Comparison of ENCODE assay signal across 33 cellular contexts in genomic region chr1:10819198-10819901, GRCh38. TPM values are rescaled to one million over a fixed set of nuclear protein-coding genes. Genes with fewer than 3 reads are reported as not detected.
DNase-seq lines count a peak whose midpoint lies in the region; ATAC-seq and TF ChIP-seq lines count a peak whose summit lies in the region.
"Had no signal": no experiment of that assay in that cellular context is flagged by ENCODE, and none has a peak within 500 bp of the region (broad histone marks: within the 10 kb centered on the region; RNA-seq: fewer than 3 reads in every experiment).

No MANE protein-coding gene starts in this region.

- H3K27ac ChIP-seq in cardiac muscle cell (peak overlapping the region; percentile 99), RWPE2 (ENCODE audit: poor library complexity, severe bottlenecking) (peak overlapping the region; percentile 5), esophagus squamous epithelium (peak overlapping the region; percentile 49 to 77 (median 68)), transverse colon (peak overlapping the region; percentile 61 to 77 (median 67))
- H3K27ac ChIP-seq: gastrocnemius medialis, left lung, ovary, SJCRH30 had no signal

- TF ChIP-seq EP300 in transverse colon (IDR thresholded peaks at IDR 0.05; ENCODE audit: low read depth) = no peak

- H3K9me3 ChIP-seq in cardiac muscle cell (ENCODE audit: low read depth) (no peaks in the 10 kb centered on the region), RWPE2 (ENCODE audit: severe bottlenecking) (no peaks in the 10 kb centered on the region), esophagus squamous epithelium (no peaks in the 10 kb centered on the region), transverse colon (no peaks in the 10 kb centered on the region)
- H3K9me3 ChIP-seq: gastrocnemius medialis, left lung, ovary, SJCRH30 had no signal

- DNase-seq in cardiac muscle cell (ENCODE audit: low read depth in 1 of 2, low spot score in 1 of 2) = no peak
- DNase-seq in cardiac septum (ENCODE audit: low spot score) = no peak
- no peak for DNase-seq in RWPE2 (ENCODE audit: low spot score)
- DNase-seq in esophagus squamous epithelium (lab: John Stamatoyannopoulos, UW) = no peak
- no peak for DNase-seq in transverse colon
- no peak for DNase-seq in middle frontal gyrus (ENCODE audit: extremely low spot score, low spot score)
- no peak for DNase-seq in mesenteric fat pad (ENCODE audit: low spot score)
- no peak for DNase-seq in NCI-H2029 treated with DMSO at 0.1 percent for 48 hours (lab: John Stamatoyannopoulos, UW)
- DNase-seq: activated B cell treated with CpG ODN at 0.5 μM for 24 hours; activated CD4-positive, alpha-beta T cell treated with anti-CD3 and anti-CD28 coated beads, Interleukin-2, amount 50 U/mL, for 1 hour; activated CD8-positive, alpha-beta memory T cell treated with anti-CD3 and anti-CD28 coated beads, Interleukin-2, amount 10 ng/mL, durations not matched to agents 7 days and 5 days; activated naive CD4-positive, alpha-beta T cell; activated T-cell treated with anti-CD3 and anti-CD28 coated beads, Interleukin-2, amount 50 U/mL, for 48 hours; CD8-positive, alpha-beta memory T cell; cortex of kidney; DMS53; gastrocnemius medialis; GDM1; H7; hypothalamus; left lung; natural killer cell; NCI-H1105 treated with DMSO at 0.1 percent for 48 hours; NCI-H2029; NCI-H446 treated with DMSO at 0.1 percent for 48 hours; NK-92 treated with Interleukin-12 subunit alpha and Interleukin-12 subunit beta, amount 100 ng/mL, for 24 hours; ovary; retina; SJCRH30; stimulated activated CD4-positive, alpha-beta T cell treated with anti-CD3 and anti-CD28 coated beads, Interleukin-2, amount 100 ng/mL, for 48 hours; T1000; trophoblast cell had no signal

- peaks cover 32% of the 10 kb centered on the region for H3K4me1 ChIP-seq in cardiac muscle cell (ENCODE audit: low read depth)
- peaks cover 12% of the 10 kb centered on the region for H3K4me1 ChIP-seq in RWPE2 (ENCODE audit: insufficient read depth, poor library complexity, severe bottlenecking)
- H3K4me1 ChIP-seq in esophagus squamous epithelium = peaks cover 38 to 87% (median 52%) of the 10 kb centered on the region in 3 donors
- peaks cover 12 to 43% (median 31%) of the 10 kb centered on the region in 4 donors for H3K4me1 ChIP-seq in transverse colon
- H3K4me1 ChIP-seq: left lung, SJCRH30 had no signal

- 77 to 78% methylated on average over 6 of the region's 13 CpGs for WGBS in esophagus squamous epithelium, 2 donors
- 61 to 66% methylated on average over 4 to 13 of the region's 13 CpGs for WGBS in transverse colon (ENCODE audit: low coverage in 1 of 2), 2 donors

- H3K27me3 ChIP-seq in cardiac muscle cell (no peaks in the 10 kb centered on the region), RWPE2 (ENCODE audit: insufficient read depth, poor library complexity, severe bottlenecking) (no peaks in the 10 kb centered on the region), esophagus squamous epithelium (no peaks in the 10 kb centered on the region), transverse colon (no peaks in the 10 kb centered on the region)
- H3K27me3 ChIP-seq: gastrocnemius medialis, ovary had no signal

- intact Hi-C loops in cardiac septum (cut with DNase I) (no loop called here), esophagus squamous epithelium (cut with DNase I) (no loop called here), transverse colon (cut with DNase I; ENCODE audit: low total_unique reads) (no loop called here)

- TF ChIP-seq CTCF in cardiac muscle cell (IDR thresholded peaks at IDR 0.05; ENCODE audit: low read depth, low read length) (no peak), RWPE2 (IDR thresholded peaks at IDR 0.05; ENCODE audit: poor library complexity, severe bottlenecking) (no peak), esophagus squamous epithelium (IDR thresholded peaks at IDR 0.05) (no peak), transverse colon (IDR thresholded peaks at IDR 0.05) (no peak)

- H3K4me3 ChIP-seq in cardiac muscle cell = no peak overlapping the region
- H3K4me3 ChIP-seq in RWPE2 (ENCODE audit: severe bottlenecking) = no peak overlapping the region
- no peak overlapping the region for H3K4me3 ChIP-seq in esophagus squamous epithelium
- H3K4me3 ChIP-seq in transverse colon = no peak overlapping the region
- H3K4me3 ChIP-seq: gastrocnemius medialis, K562, left lung, ovary, SJCRH30 had no signal

- TF ChIP-seq POLR2A in esophagus squamous epithelium (IDR thresholded peaks at IDR 0.05) (no peak), transverse colon (IDR thresholded peaks at IDR 0.05) (no peak)

- H3K36me3 ChIP-seq in cardiac muscle cell = no peaks in the 10 kb centered on the region
- H3K36me3 ChIP-seq in RWPE2 (ENCODE audit: low read depth) = no peaks in the 10 kb centered on the region
- H3K36me3 ChIP-seq in esophagus squamous epithelium = no peaks in the 10 kb centered on the region
- H3K36me3 ChIP-seq in transverse colon = no peaks in the 10 kb centered on the region
- H3K36me3 ChIP-seq: gastrocnemius medialis, left lung, ovary, SJCRH30 had no signal

- in situ Hi-C loops in transverse colon (cut with MboI; ENCODE audit: low pct_ligation_motif_present in 1 of 4, low pct_unique_long_range_greater_than_20kb in 1 of 4, low sequenced_read_pairs in 3 of 4) = no loop called here

- ATAC-seq in RWPE2 (ENCODE audit: low read depth) = no peak
- ATAC-seq: activated CD8-positive, alpha-beta memory T cell treated with anti-CD3 and anti-CD28 coated beads, Interleukin-2, amount 10 ng/mL, durations not matched to agents 7 days and 5 days; gastrocnemius medialis; K562; left lung; natural killer cell had no signal

RNA-seq across cellular contexts. Expression of gene CASZ1, which starts 22.9 kb away (rescaled TPM):
- total RNA-seq in cardiac muscle cell (41.9 and 87.3 TPM in 2 replicates), cardiac septum (82.0 TPM), esophagus squamous epithelium (10 to 100 TPM; 13.1 to 33.7 (median 20.9) TPM), transverse colon (100 to 1,000 TPM in 2 of 4 donors, 10 to 100 TPM in 2; 39.1 to 215 (median 115) TPM), mesenteric fat pad (8.4 TPM)
- 53.5 and 68.2 TPM in 2 replicates for polyA plus RNA-seq in cardiac muscle cell

Comparison
In these comparisons a context has a peak if more than half of its experiments do, and no peak if none do; other contexts are left out.
1. H3K27ac ChIP-seq: peak in every context shown above with its lines; median percentile 99 in cardiac muscle cell; 68 in esophagus squamous epithelium; 67 in transverse colon; 5 in RWPE2.